17 cellular contexts compared by ENCODE assay signal in genomic region chr11:96144553-96144952, GRCh38.
"Had no signal": no experiment of that assay in that cellular context is flagged by ENCODE, and none has a peak within 500 bp of the region (broad histone marks: within the 10 kb centered on the region; RNA-seq: fewer than 3 reads in every experiment).

No MANE protein-coding gene starts in this region.

- H3K27ac Mint-ChIP-seq: activated B cell treated with CpG ODN at 0.5 μM for 24 hours; activated CD4-positive, alpha-beta T cell treated with anti-CD3 and anti-CD28 coated beads, Interleukin-2, amount 10 ng/mL, durations not matched to agents 7 days and 5 days; activated naive CD4-positive, alpha-beta T cell treated with anti-CD3 and anti-CD28 coated beads, Interleukin-2, amount 50 U/mL, for 72 hours; T-helper 1 cell treated with Interleukin-12 subunit alpha and Interleukin-12 subunit beta and Interleukin-4 antibody, amounts not matched to agents 30 μg/mL and 1 μg/mL, for 36 hours had no signal

- H3K9me3 ChIP-seq: ovary had no signal

- H3K27ac ChIP-seq: ovary had no signal

- H3K27me3 ChIP-seq: ovary had no signal

- H3K36me3 ChIP-seq: ovary had no signal

- H3K27me3 Mint-ChIP-seq: activated B cell treated with CpG ODN at 0.5 μM for 24 hours; activated CD4-positive, alpha-beta T cell treated with anti-CD3 and anti-CD28 coated beads, Interleukin-2, amount 10 ng/mL, durations not matched to agents 7 days and 5 days; type B pancreatic cell had no signal

- DNase-seq: activated B cell treated with CpG ODN at 0.5 μM for 24 hours; activated CD4-positive, alpha-beta T cell treated with anti-CD3 and anti-CD28 coated beads, Interleukin-2, amount 10 ng/mL, durations not matched to agents 7 days and 5 days; activated CD8-positive, alpha-beta memory T cell treated with anti-CD3 and anti-CD28 coated beads, Interleukin-2, amount 50 U/mL, for 48 hours; activated gamma-delta T cell; activated T-cell treated with anti-CD3 and anti-CD28 coated beads, Interleukin-2, amount 50 U/mL, for 72 hours; caudate nucleus; hippocampal formation; left ventricle myocardium superior; nephron progenitor cell; ovary; stimulated activated CD4-positive, alpha-beta T cell treated with anti-CD3 and anti-CD28 coated beads, Interleukin-4, amount 100 ng/mL, for 24 hours; stimulated activated naive CD4-positive, alpha-beta T cell; substantia nigra had no signal

- ATAC-seq: activated naive CD4-positive, alpha-beta T cell treated with anti-CD3 and anti-CD28 coated beads, Interleukin-2, amount 50 U/mL, for 72 hours; activated T-cell treated with anti-CD3 and anti-CD28 coated beads, Interleukin-2, amount 50 U/mL, for 72 hours; esophagus mucosa; left ventricle myocardium superior had no signal

- H3K4me3 Mint-ChIP-seq: activated B cell treated with CpG ODN at 0.5 μM for 24 hours; activated CD4-positive, alpha-beta T cell treated with anti-CD3 and anti-CD28 coated beads, Interleukin-2, amount 10 ng/mL, durations not matched to agents 7 days and 5 days; activated T-cell treated with anti-CD3 and anti-CD28 coated beads, Interleukin-2, amount 50 U/mL, for 72 hours; nephron progenitor cell; T-helper 1 cell treated with Interleukin-12 subunit alpha and Interleukin-12 subunit beta and Interleukin-4 antibody, amounts not matched to agents 30 μg/mL and 1 μg/mL, for 36 hours had no signal

- H3K4me3 ChIP-seq: ovary had no signal

- H3K9me3 Mint-ChIP-seq: activated B cell treated with CpG ODN at 0.5 μM for 24 hours; activated CD4-positive, alpha-beta T cell treated with anti-CD3 and anti-CD28 coated beads, Interleukin-2, amount 10 ng/mL, durations not matched to agents 7 days and 5 days; activated T-cell treated with anti-CD3 and anti-CD28 coated beads, Interleukin-2, amount 50 U/mL, for 72 hours; T-helper 1 cell treated with Interleukin-12 subunit alpha and Interleukin-12 subunit beta and Interleukin-4 antibody, amounts not matched to agents 30 μg/mL and 1 μg/mL, for 36 hours; type B pancreatic cell had no signal
